8 cellular contexts compared by ENCODE assay signal in genomic region chr13:80341098-80341701, GRCh38. TPM values are rescaled to one million over a fixed set of nuclear protein-coding genes. Genes with fewer than 3 reads are reported as not detected.
DNase-seq lines count a peak whose midpoint lies in the region; ATAC-seq and TF ChIP-seq lines count a peak whose summit lies in the region.

Gene SPRY2, minus strand, starts transcription at chr13:80341126. Its CDS starts 3,421 bp downstream, at chr13:80337705.

- peaks cover 22% of the 10 kb centered on the region for H3K4me1 Mint-ChIP-seq in activated naive CD8-positive, alpha-beta T cell (ENCODE audit: low read depth)
- peaks cover 37% of the 10 kb centered on the region for H3K4me1 Mint-ChIP-seq in neural progenitor cell

- peaks cover 15% of the 10 kb centered on the region for H3K4me1 ChIP-seq in neural progenitor cell
- H3K4me1 ChIP-seq in aorta (ENCODE audit: control insufficient read depth in 1 of 2, insufficient read depth in 2 of 2, low read length in 2 of 2): no peaks in the 10 kb centered on the region

- TF ChIP-seq CTCF in neural progenitor cell (IDR thresholded peaks at IDR 0.05): peak; percentile 22

- peak; percentile 95 for DNase-seq in DMS 273 (lab: John Stamatoyannopoulos, UW; ENCODE audit: unreplicated experiment)
- peak; percentile 90 for DNase-seq in NCI-H82 (lab: John Stamatoyannopoulos, UW)
- DNase-seq in glomerular endothelial cell (ENCODE audit: extremely low read depth, low read depth, low spot score): no peak
- peak; percentile 97 for DNase-seq in neural progenitor cell (ENCODE audit: low spot score)
- peak; percentile 95 to 96 for DNase-seq in aorta

- no peaks in the 10 kb centered on the region for H3K9me3 Mint-ChIP-seq in activated naive CD8-positive, alpha-beta T cell (ENCODE audit: low read depth)
- peaks cover 10% of the 10 kb centered on the region for H3K9me3 Mint-ChIP-seq in neural progenitor cell

- H3K4me3 ChIP-seq in neural progenitor cell: peak within 1 kb of the TSS; percentile 96
- H3K4me3 ChIP-seq in aorta (ENCODE audit: low read length in 2 of 2): peak within 1 kb of the TSS; percentile 86 to 93

- H3K9ac ChIP-seq in neural progenitor cell: peak within 1 kb of the TSS; percentile 81

- H3K27me3 ChIP-seq in neural progenitor cell: peaks cover 17% of the 10 kb centered on the region
- no peaks in the 10 kb centered on the region for H3K27me3 ChIP-seq in aorta (ENCODE audit: control insufficient read depth in 1 of 2, insufficient read depth in 2 of 2, low read length in 1 of 2)

- intact Hi-C loops in aorta (cut with DNase I): loop anchor here in 1 of 2 donors (5.0 kb wide), 3 partner anchors 294 to 564 kb away; no protein-coding TSS in a partner anchor

- H3K9me3 ChIP-seq in neural progenitor cell (ENCODE audit: low read depth) (no peaks in the 10 kb centered on the region), aorta (ENCODE audit: control insufficient read depth, low read length) (no peaks in the 10 kb centered on the region)

- H3K27me3 Mint-ChIP-seq in activated naive CD8-positive, alpha-beta T cell: peaks cover 35% of the 10 kb centered on the region
- peaks cover 2% of the 10 kb centered on the region for H3K27me3 Mint-ChIP-seq in neural progenitor cell (ENCODE audit: insufficient read depth, low read depth)

- H2AFZ ChIP-seq in neural progenitor cell (replicated peaks): no peak within 1 kb of the TSS

- H3F3A ChIP-seq in neural progenitor cell (ENCODE audit: low read depth): peaks cover 36% of the 10 kb centered on the region

- H4K20me1 ChIP-seq in neural progenitor cell (ENCODE audit: low read depth): peaks cover 37% of the 10 kb centered on the region

- no peak within 1 kb of the TSS for H3K27ac Mint-ChIP-seq in activated naive CD8-positive, alpha-beta T cell
- peak within 1 kb of the TSS; percentile 100 for H3K27ac Mint-ChIP-seq in neural progenitor cell

- 0% methylated on average over 41 to 55 of the region's 55 CpGs for WGBS in aorta, 2 donors

- H3K36me3 ChIP-seq in neural progenitor cell (no peaks in the 10 kb centered on the region), aorta (ENCODE audit: control insufficient read depth in 1 of 2, insufficient read depth in 2 of 2, low read length in 1 of 2) (no peaks in the 10 kb centered on the region)

- no peaks in the 10 kb centered on the region for H3K36me3 Mint-ChIP-seq in activated naive CD8-positive, alpha-beta T cell
- H3K36me3 Mint-ChIP-seq in neural progenitor cell: peaks cover 22% of the 10 kb centered on the region

- peak within 1 kb of the TSS; percentile 80 for H3K4me2 ChIP-seq in neural progenitor cell

- peak within 1 kb of the TSS; percentile 98 for H3K27ac ChIP-seq in neural progenitor cell
- peak within 1 kb of the TSS; percentile 76 to 97 for H3K27ac ChIP-seq in aorta (ENCODE audit: low read depth in 1 of 2, low read length in 2 of 2)

- ATAC-seq in GM19468 (IDR thresholded peaks at IDR 0.05; ENCODE audit: extremely low read depth, unreplicated experiment) (peak; percentile 57), HG03558 (IDR thresholded peaks at IDR 0.05; ENCODE audit: extremely low read depth, unreplicated experiment) (peak; percentile 50), aorta (ENCODE audit: low FRiP score) (peak; percentile 90)

- H3K79me2 ChIP-seq in neural progenitor cell (ENCODE audit: low read depth): peaks cover 46% of the 10 kb centered on the region

- H3K4me3 Mint-ChIP-seq in activated naive CD8-positive, alpha-beta T cell: peak within 1 kb of the TSS; percentile 85
- peak within 1 kb of the TSS; percentile 91 for H3K4me3 Mint-ChIP-seq in neural progenitor cell

RNA-seq across cellular contexts. Expression of gene SPRY2, which starts in this region (rescaled TPM):
- total RNA-seq in glomerular endothelial cell (34.7 and 34.9 TPM in 2 replicates), neural progenitor cell (ENCODE audit: low replicate concordance) (17.2 and 22.5 TPM in 2 replicates), aorta (10 to 100 TPM; 45.2 to 48.9 TPM)
- polyA plus RNA-seq in aorta: 10 to 100 TPM; 20.0 to 39.2 TPM
